8 cellular contexts compared by ENCODE assay signal in genomic region chr6:129749749-129750120, GRCh38. TPM values are rescaled to one million over a fixed set of nuclear protein-coding genes. Genes with fewer than 3 reads are reported as not detected.
DNase-seq lines count a peak whose midpoint lies in the region; ATAC-seq and TF ChIP-seq lines count a peak whose summit lies in the region.

No MANE protein-coding gene starts in this region.

- TF ChIP-seq RAD21 in HCT116 (IDR thresholded peaks at IDR 0.05; ENCODE audit: low read depth), result peak; percentile 19; the same call in 1 of the 2 replicates

- TF ChIP-seq POLR2A in HCT116 (IDR thresholded peaks at IDR 0.05; ENCODE audit: borderline replicate concordance, extremely low read depth, insufficient read depth, insufficient read length), result no peak

- no peaks in the 10 kb centered on the region for H3F3A ChIP-seq in OCI-LY1 (ENCODE audit: insufficient read depth, low read length)

- H3K27me3 ChIP-seq in HCT116 (ENCODE audit: insufficient read depth, low read length) (no peaks in the 10 kb centered on the region), OCI-LY1 (ENCODE audit: insufficient read depth, low read length) (no peaks in the 10 kb centered on the region), skeletal muscle satellite cell (ENCODE audit: control insufficient read depth, insufficient read depth, low read length) (no peaks in the 10 kb centered on the region)
- no peaks in the 10 kb centered on the region for H3K27me3 ChIP-seq in effector memory CD4-positive, alpha-beta T cell (replicated peaks; ENCODE audit: control insufficient read depth, insufficient read depth, low read length, poor library complexity, severe bottlenecking)

- H3K4me2 ChIP-seq in HCT116 (ENCODE audit: low read length), result peak overlapping the region; percentile 72
- H3K4me2 ChIP-seq in OCI-LY1 (ENCODE audit: low read length), result peak overlapping the region; percentile 17; the same call in 1 of the 2 replicates
- H3K4me2 ChIP-seq in skeletal muscle satellite cell (ENCODE audit: low read length), result peak overlapping the region; percentile 80

- TF ChIP-seq CTCF in HCT116 (IDR thresholded peaks at IDR 0.05 in 2 of 3, conservative IDR thresholded peaks at IDR 0.05 in 1 of 3; ENCODE audit: borderline replicate concordance in 1 of 3, insufficient read depth in 1 of 3, low read depth in 2 of 3, low read length in 2 of 3) (no peak), OCI-LY1 (IDR thresholded peaks at IDR 0.05; ENCODE audit: low read length) (no peak)

- RAD21 ChIA-PET in HCT116 (lab: Charles Lee; ENCODE audit: low non-redundant PET in 1 of 2, low total read pairs in 2 of 2, uncharacterized antibody in 2 of 2, unreplicated experiment in 2 of 2), result interaction anchor here in 1 of 2 experiments (0.5 kb wide), 1 partner anchor 135 kb away, joined by 3 read pairs; no protein-coding TSS in a partner anchor

- H3K27ac ChIP-seq in HCT116 (ENCODE audit: low read depth, low read length) (peak overlapping the region; percentile 100), OCI-LY1 (ENCODE audit: low read depth, low read length, poor library complexity, severe bottlenecking) (peak overlapping the region; percentile 47)
- peak overlapping the region; percentile 53 for H3K27ac ChIP-seq in effector memory CD4-positive, alpha-beta T cell (ENCODE audit: insufficient read depth, low read length, poor library complexity, severe bottlenecking)

- H4K20me1 ChIP-seq in HCT116 (ENCODE audit: insufficient read depth) (no peaks in the 10 kb centered on the region), OCI-LY1 (ENCODE audit: insufficient read depth, low read length) (no peaks in the 10 kb centered on the region)

- no TSS peak for BruUV-seq in HCT116 (replicated peaks; lab: Mats Ljungman, UMichigan)

- DNase-seq in Daoy (ENCODE audit: low read depth), result peak; percentile 66
- peak; percentile 82 for DNase-seq in HCT116 (ENCODE audit: low read depth, low spot score)
- no peak for DNase-seq in effector memory CD4-positive, alpha-beta T cell
- no peak for DNase-seq in NCI-H1092 treated with DMSO at 0.1 percent for 48 hours (lab: John Stamatoyannopoulos, UW)
- DNase-seq in D341Med (ENCODE audit: low spot score), result no peak
- no peak for DNase-seq in mucosa of gallbladder (ENCODE audit: low spot score)

- H3K9ac ChIP-seq in HCT116 (ENCODE audit: low read length) (peak overlapping the region; percentile 60), OCI-LY1 (ENCODE audit: low read length) (no peak overlapping the region), skeletal muscle satellite cell (ENCODE audit: low read depth, low read length) (peak overlapping the region; percentile 74)

- H3K9me3 ChIP-seq in HCT116 (ENCODE audit: control insufficient read depth in 1 of 2, insufficient read depth in 1 of 2, low read depth in 1 of 2, low read length in 2 of 2), result no peaks in the 10 kb centered on the region
- H3K9me3 ChIP-seq in OCI-LY1 (ENCODE audit: low read length), result no peaks in the 10 kb centered on the region
- H3K9me3 ChIP-seq in effector memory CD4-positive, alpha-beta T cell (ENCODE audit: control insufficient read depth, low read length), result no peaks in the 10 kb centered on the region
- H3K9me3 ChIP-seq in skeletal muscle satellite cell (replicated peaks; ENCODE audit: low read length), result no peaks in the 10 kb centered on the region

- intact Hi-C loops in HCT116 (cut with micrococcal nuclease), result loop anchor here (1.0 to 5.0 kb wide), 5 partner anchors 17 to 259 kb away; no protein-coding TSS in a partner anchor

- no peaks in the 10 kb centered on the region for H3K36me3 ChIP-seq in HCT116 (ENCODE audit: control insufficient read depth in 1 of 2, insufficient read depth in 2 of 2, low read length in 2 of 2)
- H3K36me3 ChIP-seq in OCI-LY1 (ENCODE audit: insufficient read depth, low read length), result no peaks in the 10 kb centered on the region
- H3K36me3 ChIP-seq in effector memory CD4-positive, alpha-beta T cell (ENCODE audit: control insufficient read depth, insufficient read depth, low read length), result no peaks in the 10 kb centered on the region
- H3K36me3 ChIP-seq in skeletal muscle satellite cell (ENCODE audit: insufficient read depth, low read length), result no peaks in the 10 kb centered on the region

- H3K9me2 ChIP-seq in HCT116 (ENCODE audit: insufficient read depth), result no peaks in the 10 kb centered on the region
- no peaks in the 10 kb centered on the region for H3K9me2 ChIP-seq in OCI-LY1 (ENCODE audit: low read depth, low read length)

- peak overlapping the region in 1 of 2 experiments; percentile 38; a peak in 2 of 4 replicates for H3K4me3 ChIP-seq in HCT116 (replicated peaks in 1 of 2; ENCODE audit: low read depth in 1 of 2, low read length in 2 of 2)
- no peak overlapping the region for H3K4me3 ChIP-seq in OCI-LY1 (ENCODE audit: low read depth, low read length, poor library complexity, severe bottlenecking)
- peak overlapping the region; percentile 7 for H3K4me3 ChIP-seq in effector memory CD4-positive, alpha-beta T cell (ENCODE audit: insufficient read depth, low read depth, low read length, poor library complexity, severe bottlenecking)
- peak overlapping the region; percentile 30 for H3K4me3 ChIP-seq in skeletal muscle satellite cell (ENCODE audit: low read length)

- H3K79me2 ChIP-seq in HCT116 (ENCODE audit: insufficient read depth, low read length), result no peaks in the 10 kb centered on the region
- no peaks in the 10 kb centered on the region for H3K79me2 ChIP-seq in OCI-LY1 (ENCODE audit: insufficient read depth, low read length)

- H2AFZ ChIP-seq in HCT116 (ENCODE audit: low read depth, low read length, poor library complexity, severe bottlenecking), result peak overlapping the region; percentile 43
- H2AFZ ChIP-seq in OCI-LY1 (ENCODE audit: low read length), result 0 out of 2 replicates have a peak overlapping the region, but pooled peaks have one; percentile 27

- peaks cover 88% of the 10 kb centered on the region in 2 experiments for H3K4me1 ChIP-seq in HCT116 (ENCODE audit: control insufficient read depth in 1 of 2, insufficient read depth in 2 of 2, low read length in 2 of 2)
- H3K4me1 ChIP-seq in OCI-LY1 (ENCODE audit: insufficient read depth, low read length, severe bottlenecking), result peaks cover 25% of the 10 kb centered on the region
- peaks cover 35% of the 10 kb centered on the region for H3K4me1 ChIP-seq in effector memory CD4-positive, alpha-beta T cell (ENCODE audit: control insufficient read depth, insufficient read depth, low read length, poor library complexity, severe bottlenecking)
- peaks cover 72% of the 10 kb centered on the region for H3K4me1 ChIP-seq in skeletal muscle satellite cell (ENCODE audit: control insufficient read depth, insufficient read depth, low read length)

- POLR2A ChIA-PET in HCT116 (lab: Charles Lee), result interaction anchor here (0.9 to 3.0 kb wide), 11 partner anchors 18 to 270 kb away, joined by 3 to 12 read pairs (median 6); partner anchors contain the start of gene ARHGAP18

- CTCF ChIA-PET in HCT116 (lab: Charles Lee), result interaction anchor here (1.0 to 1.6 kb wide), 4 partner anchors 19 to 250 kb away, joined by 4 to 7 read pairs (median 6); no protein-coding TSS in a partner anchor

- peak; percentile 51 for ATAC-seq in HCT116

TF ChIP-seq in HCT116, 20 proteins besides CTCF, POLR2A, EP300 and RAD21 (continues in another document):
- TF ChIP-seq POLR2AphosphoS5 (IDR thresholded peaks at IDR 0.05; ENCODE audit: low read depth, low read length) (no peak; the same call in 1 of the 2 replicates), CBX3 (IDR thresholded peaks at IDR 0.05; ENCODE audit: low read depth) (no peak; the same call in none of the 2 replicates), ZBTB33 (IDR thresholded peaks at IDR 0.05; ENCODE audit: extremely low read depth, insufficient replicate concordance, low read length) (no peak), SP1 (IDR thresholded peaks at IDR 0.05; ENCODE audit: low read depth) (peak; percentile 77), ZNF274 (IDR thresholded peaks at IDR 0.05; ENCODE audit: low read depth, low read length) (no peak), ELF1 (IDR thresholded peaks at IDR 0.05; ENCODE audit: borderline replicate concordance, low read depth) (no peak), MAX (IDR thresholded peaks at IDR 0.05) (peak; percentile 36; the same call in 1 of the 2 replicates), CEBPB (IDR thresholded peaks at IDR 0.05; ENCODE audit: low read depth) (peak; percentile 88), ZFX (IDR thresholded peaks at IDR 0.05) (no peak)
- TF ChIP-seq, protein P1, sequence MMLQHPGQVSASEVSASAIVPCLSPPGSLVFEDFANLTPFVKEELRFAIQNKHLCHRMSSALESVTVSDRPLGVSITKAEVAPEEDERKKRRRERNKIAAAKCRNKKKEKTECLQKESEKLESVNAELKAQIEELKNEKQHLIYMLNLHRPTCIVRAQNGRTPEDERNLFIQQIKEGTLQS (IDR thresholded peaks at IDR 0.05), result no peak; the same call in 1 of the 2 replicates

RNA-seq across cellular contexts. Expression of gene ARHGAP18, which starts 39.8 kb away (rescaled TPM):
- total RNA-seq in Daoy (2014; rRNA removed; shearing (Covaris generic)), result 28.7 and 38.9 TPM in 2 replicates
- total RNA-seq in HCT116 (2021; ENCODE audit: unreplicated experiment) (70.3 TPM), mucosa of gallbladder (17.2 TPM)
- 20.1 and 25.5 TPM in 2 replicates for polyA plus RNA-seq in HCT116 (2012)
- total RNA-seq in skeletal muscle satellite cell (2012; rRNA removed), result 36.5 and 37.1 TPM in 2 replicates

Comparison
In these comparisons a context has a peak if more than half of its experiments do, and no peak if none do; other contexts are left out.
1. DNase-seq: peak in Daoy (single experiment) and HCT116 (single experiment); none in effector memory CD4-positive, alpha-beta T cell (0 of 3), NCI-H1092 treated with DMSO at 0.1 percent for 48 hours (single experiment), D341Med (single experiment) and mucosa of gallbladder (single experiment).
2. H3K27ac ChIP-seq: peak in every context shown above with its lines; median percentile 100 in HCT116; 53 in effector memory CD4-positive, alpha-beta T cell; 47 in OCI-LY1.
3. H3K4me2 ChIP-seq: peak in every context shown above with its lines; median percentile 80 in skeletal muscle satellite cell; 72 in HCT116; 17 in OCI-LY1.